ENCODE assay signal across 1 cellular context in the genomic region with DNA sequence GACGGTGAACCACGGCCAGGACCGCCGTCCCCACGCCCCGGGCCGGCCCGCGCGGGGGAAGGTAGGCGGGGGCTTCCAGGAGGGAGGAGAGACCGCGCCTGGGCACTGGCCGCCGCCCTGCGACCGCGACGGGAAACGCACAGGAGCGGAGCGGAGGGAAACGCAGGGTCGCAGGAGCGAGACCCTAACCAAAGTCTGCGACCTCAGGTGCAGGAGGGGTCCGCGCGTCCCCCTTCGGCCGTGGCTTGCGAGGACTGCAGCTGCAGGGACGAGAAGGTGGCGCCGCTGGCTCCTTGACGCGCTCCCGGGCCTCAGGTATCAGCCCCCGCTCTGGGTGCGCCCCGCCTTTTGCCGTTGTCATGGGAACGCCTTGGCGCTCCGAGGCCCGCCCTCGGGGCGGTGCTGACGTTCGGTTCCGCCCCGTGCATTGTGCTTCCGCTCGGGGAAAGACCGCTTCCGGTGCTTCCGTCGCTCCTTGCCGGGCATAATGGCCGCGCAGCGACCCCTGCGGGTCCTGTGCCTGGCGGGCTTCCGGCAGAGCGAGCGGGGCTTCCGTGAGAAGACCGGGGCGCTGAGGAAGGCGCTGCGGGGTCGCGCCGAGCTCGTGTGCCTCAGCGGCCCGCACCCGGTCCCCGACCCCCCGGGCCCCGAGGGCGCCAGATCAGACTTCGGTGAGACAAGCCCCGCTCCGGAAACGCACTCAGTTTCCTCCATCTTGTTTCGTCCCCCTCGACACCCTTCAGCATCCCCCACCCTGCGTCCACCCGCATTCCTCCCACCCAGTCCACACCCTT.
TF ChIP-seq lines count a peak whose summit lies in the region.

OVCA2 (plus strand) TSS at position 462 of the 794 bp plus-strand sequence; CDS start at position 488, 26 bp downstream.

TF ChIP-seq in HepG2, 621 proteins besides CTCF, POLR2A, EP300 and RAD21 (continued from another document and continues in another):
- TF ChIP-seq ZNF142 (CRISPR knock-in tag; IDR thresholded peaks at IDR 0.05) (no peak), BRD4 (CRISPR knock-in tag; IDR thresholded peaks at IDR 0.05) (peak; percentile 91), SNAPC4 (CRISPR knock-in tag; IDR thresholded peaks at IDR 0.05) (no peak), RFX5 (IDR thresholded peaks at IDR 0.05; ENCODE audit: low read depth, low read length) (no peak), HNRNPK (IDR thresholded peaks at IDR 0.05; ENCODE audit: low read depth, low read length, poor library complexity, severe bottlenecking) (peak; percentile 72), NFIB (CRISPR knock-in tag; IDR thresholded peaks at IDR 0.05; ENCODE audit: borderline replicate concordance) (no peak), RFXAP (CRISPR knock-in tag; IDR thresholded peaks at IDR 0.05; ENCODE audit: borderline replicate concordance) (peak; percentile 67; the same call in 1 of the 2 replicates), HDAC1 (CRISPR knock-in tag; IDR thresholded peaks at IDR 0.05) (peak; percentile 72; the same call in 1 of the 2 replicates), ZNF260 (CRISPR knock-in tag; IDR thresholded peaks at IDR 0.05; ENCODE audit: borderline replicate concordance, low read depth) (no peak), PRMT3 (CRISPR knock-in tag; IDR thresholded peaks at IDR 0.05; ENCODE audit: borderline replicate concordance, low read depth) (no peak), POGK (CRISPR knock-in tag; conservative IDR thresholded peaks at IDR 0.05) (peak; percentile 76), EHMT2 (IDR thresholded peaks at IDR 0.05; ENCODE audit: borderline replicate concordance, low read depth, low read length) (no peak), ZNF788 (CRISPR knock-in tag; IDR thresholded peaks at IDR 0.05; ENCODE audit: borderline replicate concordance) (peak; percentile 62; the same call in 1 of the 2 replicates), HOXA5 (CRISPR knock-in tag; IDR thresholded peaks at IDR 0.05) (peak; percentile 83; the same call in 1 of the 2 replicates), SRY (CRISPR knock-in tag; IDR thresholded peaks at IDR 0.05) (0 out of 2 replicates have a peak, but pooled peaks have one; percentile 73), HOXD1 (CRISPR knock-in tag; IDR thresholded peaks at IDR 0.05) (peak; percentile 54; the same call in 1 of the 2 replicates), ZNF883 (CRISPR knock-in tag; IDR thresholded peaks at IDR 0.05; ENCODE audit: not compliant biosample characterization) (peak; percentile 29), ZNF124 (CRISPR knock-in tag; IDR thresholded peaks at IDR 0.05) (peak; percentile 67; the same call in 1 of the 2 replicates), NFYB (CRISPR knock-in tag; IDR thresholded peaks at IDR 0.05) (peak; percentile 26; the same call in 1 of the 2 replicates), PCBP2 (optimal IDR thresholded peaks at IDR 0.05; ENCODE audit: low read depth, low read length, poor library complexity, severe bottlenecking) (no peak), RFXANK (CRISPR knock-in tag; IDR thresholded peaks at IDR 0.05) (no peak; the same call in 1 of the 2 replicates), PPARG (CRISPR knock-in tag; conservative IDR thresholded peaks at IDR 0.05) (0 out of 2 replicates have a peak, but pooled peaks have one; percentile 61), ZNF777 (CRISPR knock-in tag; IDR thresholded peaks at IDR 0.05) (peak; percentile 39; the same call in 1 of the 2 replicates), ZNF761 (CRISPR knock-in tag; conservative IDR thresholded peaks at IDR 0.05) (peak; percentile 76; the same call in 1 of the 2 replicates), GATAD1 (CRISPR knock-in tag; IDR thresholded peaks at IDR 0.05) (peak; percentile 92), SMAD3 (CRISPR knock-in tag; IDR thresholded peaks at IDR 0.05) (no peak), ZNF790 (CRISPR knock-in tag; IDR thresholded peaks at IDR 0.05; ENCODE audit: borderline replicate concordance) (no peak), ZNF337 (CRISPR knock-in tag; IDR thresholded peaks at IDR 0.05; ENCODE audit: borderline replicate concordance, low read depth) (0 out of 2 replicates have a peak, but pooled peaks have one; percentile 49), ZIK1 (CRISPR knock-in tag; IDR thresholded peaks at IDR 0.05; ENCODE audit: borderline replicate concordance, low read depth) (no peak), MAFG (CRISPR knock-in tag; IDR thresholded peaks at IDR 0.05) (no peak), HIC2 (CRISPR knock-in tag; IDR thresholded peaks at IDR 0.05; ENCODE audit: low read depth) (0 out of 2 replicates have a peak, but pooled peaks have one; percentile 23), PHF20 (CRISPR knock-in tag; IDR thresholded peaks at IDR 0.05) (peak; percentile 87), ZBTB10 (CRISPR knock-in tag; IDR thresholded peaks at IDR 0.05; ENCODE audit: borderline replicate concordance) (no peak), MIXL1 (CRISPR knock-in tag; IDR thresholded peaks at IDR 0.05) (0 out of 2 replicates have a peak, but pooled peaks have one; percentile 32)
- TF ChIP-seq, protein P1, sequence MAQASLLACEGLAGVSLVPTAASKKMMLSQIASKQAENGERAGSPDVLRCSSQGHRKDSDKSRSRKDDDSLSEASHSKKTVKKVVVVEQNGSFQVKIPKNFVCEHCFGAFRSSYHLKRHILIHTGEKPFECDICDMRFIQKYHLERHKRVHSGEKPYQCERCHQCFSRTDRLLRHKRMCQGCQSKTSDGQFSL (CRISPR knock-in tag; IDR thresholded peaks at IDR 0.05), result no peak
- TF ChIP-seq, protein P2, sequence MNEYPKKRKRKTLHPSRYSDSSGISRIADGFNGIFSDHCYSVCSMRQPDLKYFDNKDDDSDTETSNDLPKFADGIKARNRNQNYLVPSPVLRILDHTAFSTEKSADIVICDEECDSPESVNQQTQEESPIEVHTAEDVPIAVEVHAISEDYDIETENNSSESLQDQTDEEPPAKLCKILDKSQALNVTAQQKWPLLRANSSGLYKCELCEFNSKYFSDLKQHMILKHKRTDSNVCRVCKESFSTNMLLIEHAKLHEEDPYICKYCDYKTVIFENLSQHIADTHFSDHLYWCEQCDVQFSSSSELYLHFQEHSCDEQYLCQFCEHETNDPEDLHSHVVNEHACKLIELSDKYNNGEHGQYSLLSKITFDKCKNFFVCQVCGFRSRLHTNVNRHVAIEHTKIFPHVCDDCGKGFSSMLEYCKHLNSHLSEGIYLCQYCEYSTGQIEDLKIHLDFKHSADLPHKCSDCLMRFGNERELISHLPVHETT (CRISPR knock-in tag; conservative IDR thresholded peaks at IDR 0.05), result peak; percentile 71; the same call in 1 of the 2 replicates
